Comparison of ENCODE assay signal across 1 cellular context in genomic region chr17:42276609-42277341, GRCh38.
TF ChIP-seq lines count a peak whose summit lies in the region.

No MANE protein-coding gene starts in this region.

TF ChIP-seq in HepG2, 621 proteins besides CTCF, POLR2A, EP300 and RAD21 (continued from another document and continues in another):
- TF ChIP-seq, protein P1, sequence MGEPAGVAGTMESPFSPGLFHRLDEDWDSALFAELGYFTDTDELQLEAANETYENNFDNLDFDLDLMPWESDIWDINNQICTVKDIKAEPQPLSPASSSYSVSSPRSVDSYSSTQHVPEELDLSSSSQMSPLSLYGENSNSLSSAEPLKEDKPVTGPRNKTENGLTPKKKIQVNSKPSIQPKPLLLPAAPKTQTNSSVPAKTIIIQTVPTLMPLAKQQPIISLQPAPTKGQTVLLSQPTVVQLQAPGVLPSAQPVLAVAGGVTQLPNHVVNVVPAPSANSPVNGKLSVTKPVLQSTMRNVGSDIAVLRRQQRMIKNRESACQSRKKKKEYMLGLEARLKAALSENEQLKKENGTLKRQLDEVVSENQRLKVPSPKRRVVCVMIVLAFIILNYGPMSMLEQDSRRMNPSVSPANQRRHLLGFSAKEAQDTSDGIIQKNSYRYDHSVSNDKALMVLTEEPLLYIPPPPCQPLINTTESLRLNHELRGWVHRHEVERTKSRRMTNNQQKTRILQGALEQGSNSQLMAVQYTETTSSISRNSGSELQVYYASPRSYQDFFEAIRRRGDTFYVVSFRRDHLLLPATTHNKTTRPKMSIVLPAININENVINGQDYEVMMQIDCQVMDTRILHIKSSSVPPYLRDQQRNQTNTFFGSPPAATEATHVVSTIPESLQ (CRISPR knock-in tag; conservative IDR thresholded peaks at IDR 0.05): no peak
- TF ChIP-seq, protein P2, sequence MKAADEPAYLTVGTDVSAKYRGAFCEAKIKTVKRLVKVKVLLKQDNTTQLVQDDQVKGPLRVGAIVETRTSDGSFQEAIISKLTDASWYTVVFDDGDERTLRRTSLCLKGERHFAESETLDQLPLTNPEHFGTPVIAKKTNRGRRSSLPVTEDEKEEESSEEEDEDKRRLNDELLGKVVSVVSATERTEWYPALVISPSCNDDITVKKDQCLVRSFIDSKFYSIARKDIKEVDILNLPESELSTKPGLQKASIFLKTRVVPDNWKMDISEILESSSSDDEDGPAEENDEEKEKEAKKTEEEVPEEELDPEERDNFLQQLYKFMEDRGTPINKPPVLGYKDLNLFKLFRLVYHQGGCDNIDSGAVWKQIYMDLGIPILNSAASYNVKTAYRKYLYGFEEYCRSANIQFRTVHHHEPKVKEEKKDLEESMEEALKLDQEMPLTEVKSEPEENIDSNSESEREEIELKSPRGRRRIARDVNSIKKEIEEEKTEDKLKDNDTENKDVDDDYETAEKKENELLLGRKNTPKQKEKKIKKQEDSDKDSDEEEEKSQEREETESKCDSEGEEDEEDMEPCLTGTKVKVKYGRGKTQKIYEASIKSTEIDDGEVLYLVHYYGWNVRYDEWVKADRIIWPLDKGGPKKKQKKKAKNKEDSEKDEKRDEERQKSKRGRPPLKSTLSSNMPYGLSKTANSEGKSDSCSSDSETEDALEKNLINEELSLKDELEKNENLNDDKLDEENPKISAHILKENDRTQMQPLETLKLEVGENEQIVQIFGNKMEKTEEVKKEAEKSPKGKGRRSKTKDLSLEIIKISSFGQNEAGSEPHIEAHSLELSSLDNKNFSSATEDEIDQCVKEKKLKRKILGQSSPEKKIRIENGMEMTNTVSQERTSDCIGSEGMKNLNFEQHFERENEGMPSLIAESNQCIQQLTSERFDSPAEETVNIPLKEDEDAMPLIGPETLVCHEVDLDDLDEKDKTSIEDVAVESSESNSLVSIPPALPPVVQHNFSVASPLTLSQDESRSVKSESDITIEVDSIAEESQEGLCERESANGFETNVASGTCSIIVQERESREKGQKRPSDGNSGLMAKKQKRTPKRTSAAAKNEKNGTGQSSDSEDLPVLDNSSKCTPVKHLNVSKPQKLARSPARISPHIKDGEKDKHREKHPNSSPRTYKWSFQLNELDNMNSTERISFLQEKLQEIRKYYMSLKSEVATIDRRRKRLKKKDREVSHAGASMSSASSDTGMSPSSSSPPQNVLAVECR (CRISPR knock-in tag; IDR thresholded peaks at IDR 0.05; ENCODE audit: borderline replicate concordance): peak; percentile 88
- TF ChIP-seq ZSCAN12 (CRISPR knock-in tag; IDR thresholded peaks at IDR 0.05): peak; percentile 72; the same call in 1 of the 2 replicates
- TF ChIP-seq RNF2 (conservative IDR thresholded peaks at IDR 0.05; ENCODE audit: low read depth): peak; percentile 76; the same call in 1 of the 2 replicates
- TF ChIP-seq YEATS4 (CRISPR knock-in tag; IDR thresholded peaks at IDR 0.05; ENCODE audit: borderline replicate concordance): peak; percentile 96
- TF ChIP-seq HOXD1 (CRISPR knock-in tag; IDR thresholded peaks at IDR 0.05): no peak; the same call in 1 of the 2 replicates
- no peak for TF ChIP-seq ZNF841 (CRISPR knock-in tag; IDR thresholded peaks at IDR 0.05; ENCODE audit: borderline replicate concordance)
- TF ChIP-seq EEA1 (CRISPR knock-in tag; IDR thresholded peaks at IDR 0.05; ENCODE audit: borderline replicate concordance): peak; percentile 75; the same call in 1 of the 2 replicates
- TF ChIP-seq CC2D1A (CRISPR knock-in tag; IDR thresholded peaks at IDR 0.05): no peak
- TF ChIP-seq ZNF136 (CRISPR knock-in tag; IDR thresholded peaks at IDR 0.05; ENCODE audit: low read depth): no peak
- TF ChIP-seq, protein P3, sequence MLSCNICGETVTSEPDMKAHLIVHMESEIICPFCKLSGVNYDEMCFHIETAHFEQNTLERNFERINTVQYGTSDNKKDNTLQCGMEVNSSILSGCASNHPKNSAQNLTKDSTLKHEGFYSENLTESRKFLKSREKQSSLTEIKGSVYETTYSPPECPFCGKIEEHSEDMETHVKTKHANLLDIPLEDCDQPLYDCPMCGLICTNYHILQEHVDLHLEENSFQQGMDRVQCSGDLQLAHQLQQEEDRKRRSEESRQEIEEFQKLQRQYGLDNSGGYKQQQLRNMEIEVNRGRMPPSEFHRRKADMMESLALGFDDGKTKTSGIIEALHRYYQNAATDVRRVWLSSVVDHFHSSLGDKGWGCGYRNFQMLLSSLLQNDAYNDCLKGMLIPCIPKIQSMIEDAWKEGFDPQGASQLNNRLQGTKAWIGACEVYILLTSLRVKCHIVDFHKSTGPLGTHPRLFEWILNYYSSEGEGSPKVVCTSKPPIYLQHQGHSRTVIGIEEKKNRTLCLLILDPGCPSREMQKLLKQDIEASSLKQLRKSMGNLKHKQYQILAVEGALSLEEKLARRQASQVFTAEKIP (CRISPR knock-in tag; IDR thresholded peaks at IDR 0.05; ENCODE audit: borderline replicate concordance): no peak
- peak; percentile 37; the same call in 1 of the 2 replicates for TF ChIP-seq ZNF629 (CRISPR knock-in tag; conservative IDR thresholded peaks at IDR 0.05)
- TF ChIP-seq, protein P4, sequence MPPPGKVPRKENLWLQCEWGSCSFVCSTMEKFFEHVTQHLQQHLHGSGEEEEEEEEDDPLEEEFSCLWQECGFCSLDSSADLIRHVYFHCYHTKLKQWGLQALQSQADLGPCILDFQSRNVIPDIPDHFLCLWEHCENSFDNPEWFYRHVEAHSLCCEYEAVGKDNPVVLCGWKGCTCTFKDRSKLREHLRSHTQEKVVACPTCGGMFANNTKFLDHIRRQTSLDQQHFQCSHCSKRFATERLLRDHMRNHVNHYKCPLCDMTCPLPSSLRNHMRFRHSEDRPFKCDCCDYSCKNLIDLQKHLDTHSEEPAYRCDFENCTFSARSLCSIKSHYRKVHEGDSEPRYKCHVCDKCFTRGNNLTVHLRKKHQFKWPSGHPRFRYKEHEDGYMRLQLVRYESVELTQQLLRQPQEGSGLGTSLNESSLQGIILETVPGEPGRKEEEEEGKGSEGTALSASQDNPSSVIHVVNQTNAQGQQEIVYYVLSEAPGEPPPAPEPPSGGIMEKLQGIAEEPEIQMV (CRISPR knock-in tag; IDR thresholded peaks at IDR 0.05; ENCODE audit: low read depth): peak; percentile 74
- TF ChIP-seq, protein P5, sequence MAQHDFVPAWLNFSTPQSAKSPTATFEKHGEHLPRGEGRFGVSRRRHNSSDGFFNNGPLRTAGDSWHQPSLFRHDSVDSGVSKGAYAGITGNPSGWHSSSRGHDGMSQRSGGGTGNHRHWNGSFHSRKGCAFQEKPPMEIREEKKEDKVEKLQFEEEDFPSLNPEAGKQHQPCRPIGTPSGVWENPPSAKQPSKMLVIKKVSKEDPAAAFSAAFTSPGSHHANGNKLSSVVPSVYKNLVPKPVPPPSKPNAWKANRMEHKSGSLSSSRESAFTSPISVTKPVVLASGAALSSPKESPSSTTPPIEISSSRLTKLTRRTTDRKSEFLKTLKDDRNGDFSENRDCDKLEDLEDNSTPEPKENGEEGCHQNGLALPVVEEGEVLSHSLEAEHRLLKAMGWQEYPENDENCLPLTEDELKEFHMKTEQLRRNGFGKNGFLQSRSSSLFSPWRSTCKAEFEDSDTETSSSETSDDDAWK (CRISPR knock-in tag; IDR thresholded peaks at IDR 0.05): no peak
- no peak for TF ChIP-seq MTA3 (CRISPR knock-in tag; IDR thresholded peaks at IDR 0.05)
- no peak for TF ChIP-seq ZNF329 (CRISPR knock-in tag; IDR thresholded peaks at IDR 0.05; ENCODE audit: low read depth)
- peak; percentile 93 for TF ChIP-seq SMAD3 (CRISPR knock-in tag; IDR thresholded peaks at IDR 0.05)
- TF ChIP-seq NR1H2 (CRISPR knock-in tag; IDR thresholded peaks at IDR 0.05; ENCODE audit: borderline replicate concordance, low read depth): peak; percentile 78; the same call in 1 of the 2 replicates
- no peak for TF ChIP-seq PAWR (CRISPR knock-in tag; IDR thresholded peaks at IDR 0.05; ENCODE audit: borderline replicate concordance)
- TF ChIP-seq HES4 (CRISPR knock-in tag; IDR thresholded peaks at IDR 0.05; ENCODE audit: borderline replicate concordance): peak; percentile 85
- peak; percentile 23; the same call in 1 of the 2 replicates for TF ChIP-seq ZNF296 (CRISPR knock-in tag; conservative IDR thresholded peaks at IDR 0.05)
- peak; percentile 56; the same call in 1 of the 2 replicates for TF ChIP-seq ZNF460 (CRISPR knock-in tag; IDR thresholded peaks at IDR 0.05; ENCODE audit: borderline replicate concordance)
- no peak for TF ChIP-seq ZNF326 (CRISPR knock-in tag; IDR thresholded peaks at IDR 0.05; ENCODE audit: borderline replicate concordance)
- peak; percentile 81 for TF ChIP-seq ZMAT3 (CRISPR knock-in tag; conservative IDR thresholded peaks at IDR 0.05)
- peak; percentile 88; the same call in 1 of the 2 replicates for TF ChIP-seq ZNF383 (CRISPR knock-in tag; IDR thresholded peaks at IDR 0.05; ENCODE audit: borderline replicate concordance)
- TF ChIP-seq ZNF18 (CRISPR knock-in tag; IDR thresholded peaks at IDR 0.05; ENCODE audit: insufficient replicate concordance): peak; percentile 60
- no peak for TF ChIP-seq THAP8 (CRISPR knock-in tag; IDR thresholded peaks at IDR 0.05; ENCODE audit: borderline replicate concordance)
- no peak for TF ChIP-seq RAD51 (IDR thresholded peaks at IDR 0.05; ENCODE audit: borderline replicate concordance)
- TF ChIP-seq ELF1 (CRISPR knock-in tag; IDR thresholded peaks at IDR 0.05): peak; percentile 71
- TF ChIP-seq FOXA1 (IDR thresholded peaks at IDR 0.05): no peak
- TF ChIP-seq FOXA1 (CRISPR knock-in tag; IDR thresholded peaks at IDR 0.05): no peak
- TF ChIP-seq ZBTB46 (CRISPR knock-in tag; IDR thresholded peaks at IDR 0.05; ENCODE audit: borderline replicate concordance): peak; percentile 98; the same call in 1 of the 2 replicates
- peak; percentile 87 for TF ChIP-seq ZNF782 (CRISPR knock-in tag; IDR thresholded peaks at IDR 0.05; ENCODE audit: borderline replicate concordance)
- TF ChIP-seq, protein P6, sequence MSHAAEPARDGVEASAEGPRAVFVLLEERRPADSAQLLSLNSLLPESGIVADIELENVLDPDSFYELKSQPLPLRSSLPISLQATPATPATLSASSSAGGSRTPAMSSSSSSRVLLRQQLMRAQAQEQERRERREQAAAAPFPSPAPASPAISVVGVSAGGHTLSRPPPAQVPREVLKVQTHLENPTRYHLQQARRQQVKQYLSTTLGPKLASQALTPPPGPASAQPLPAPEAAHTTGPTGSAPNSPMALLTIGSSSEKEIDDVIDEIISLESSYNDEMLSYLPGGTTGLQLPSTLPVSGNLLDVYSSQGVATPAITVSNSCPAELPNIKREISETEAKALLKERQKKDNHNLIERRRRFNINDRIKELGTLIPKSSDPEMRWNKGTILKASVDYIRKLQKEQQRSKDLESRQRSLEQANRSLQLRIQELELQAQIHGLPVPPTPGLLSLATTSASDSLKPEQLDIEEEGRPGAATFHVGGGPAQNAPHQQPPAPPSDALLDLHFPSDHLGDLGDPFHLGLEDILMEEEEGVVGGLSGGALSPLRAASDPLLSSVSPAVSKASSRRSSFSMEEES (CRISPR knock-in tag; IDR thresholded peaks at IDR 0.05): no peak; the same call in 1 of the 2 replicates
- peak; percentile 3; the same call in 1 of the 2 replicates for TF ChIP-seq NFE2L2 (IDR thresholded peaks at IDR 0.05; ENCODE audit: low read length)
- peak; percentile 78; the same call in 1 of the 2 replicates for TF ChIP-seq ZNF891 (CRISPR knock-in tag; IDR thresholded peaks at IDR 0.05)
- TF ChIP-seq ZEB1 (IDR thresholded peaks at IDR 0.05; ENCODE audit: insufficient replicate concordance, low read depth): peak; percentile 88
- TF ChIP-seq HNRNPH1 (optimal IDR thresholded peaks at IDR 0.05; ENCODE audit: low read depth, low read length): no peak
- 0 out of 2 replicates have a peak, but pooled peaks have one; percentile 47 for TF ChIP-seq ZBTB44 (CRISPR knock-in tag; IDR thresholded peaks at IDR 0.05)
